In genomic region chr16:87464691-87465300, GRCh38 we compare ENCODE assay signal across 1 cellular context.
A peak's percentile ranks its signal among the peaks of the same experiment; 100 is the strongest.
TF ChIP-seq lines count a peak whose summit lies in the region.

No MANE protein-coding gene starts in this region.

TF ChIP-seq in K562, 482 proteins besides CTCF, POLR2A, EP300 and RAD21 (continued from another document and continues in another):
- TF ChIP-seq MGA (IDR thresholded peaks at IDR 0.05): peak; percentile 68
- TF ChIP-seq ZNF324 (CRISPR knock-in tag; IDR thresholded peaks at IDR 0.05): 0 out of 2 replicates have a peak, but pooled peaks have one; percentile 7
- TF ChIP-seq ERF (CRISPR knock-in tag; IDR thresholded peaks at IDR 0.05): 0 out of 2 replicates have a peak, but pooled peaks have one; percentile 61
- TF ChIP-seq MYC (IDR thresholded peaks at IDR 0.05; ENCODE audit: low read depth, low read length): peak; percentile 47; the same call in 1 of the 2 replicates
- no peak for TF ChIP-seq MYC (CRISPR knock-in tag; IDR thresholded peaks at IDR 0.05; ENCODE audit: borderline replicate concordance, low read depth)
- no peak for TF ChIP-seq NR2F6 (CRISPR knock-in tag; IDR thresholded peaks at IDR 0.05)
- no peak for TF ChIP-seq KHSRP (IDR thresholded peaks at IDR 0.05)
- no peak for TF ChIP-seq CBX3 (IDR thresholded peaks at IDR 0.05; ENCODE audit: borderline replicate concordance in 1 of 2, low read length in 2 of 2)
- TF ChIP-seq MTA2 (IDR thresholded peaks at IDR 0.05; ENCODE audit: low read depth): no peak
- TF ChIP-seq MEF2A (IDR thresholded peaks at IDR 0.05; ENCODE audit: control insufficient read depth, low read depth, low read length): peak; percentile 62; the same call in 1 of the 2 replicates
- TF ChIP-seq JUN (IDR thresholded peaks at IDR 0.05; ENCODE audit: borderline replicate concordance, low read depth, low read length): peak; percentile 82; the same call in 1 of the 2 replicates
- no peak for TF ChIP-seq JUN (CRISPR knock-in tag; IDR thresholded peaks at IDR 0.05; ENCODE audit: borderline replicate concordance)
- TF ChIP-seq POLR3A (IDR thresholded peaks at IDR 0.05; ENCODE audit: borderline replicate concordance, extremely low read depth, insufficient read depth, insufficient read length): no peak
- peak; percentile 59 for TF ChIP-seq CREM (IDR thresholded peaks at IDR 0.05; ENCODE audit: low read depth)
- TF ChIP-seq TFAP4 (CRISPR knock-in tag; IDR thresholded peaks at IDR 0.05; ENCODE audit: borderline replicate concordance): peak; percentile 70
- TF ChIP-seq ZNF318 (IDR thresholded peaks at IDR 0.05; ENCODE audit: borderline replicate concordance in 1 of 2, low read depth in 1 of 2): peak in 1 of 2 experiments; percentile 91; a peak in 2 of 4 replicates
- no peak for TF ChIP-seq BRCA1 (IDR thresholded peaks at IDR 0.05)
- 0 out of 2 replicates have a peak, but pooled peaks have one; percentile 41 for TF ChIP-seq BRCA1 (CRISPR knock-in tag; IDR thresholded peaks at IDR 0.05)
- TF ChIP-seq ATF3 (IDR thresholded peaks at IDR 0.05): peak; percentile 88
- TF ChIP-seq ATF3 (CRISPR knock-in tag; conservative IDR thresholded peaks at IDR 0.05): no peak
- TF ChIP-seq FOXJ2 (tag; IDR thresholded peaks at IDR 0.05): peak; percentile 91
- TF ChIP-seq MCM3 (IDR thresholded peaks at IDR 0.05): no peak
- 0 out of 2 replicates have a peak, but pooled peaks have one; percentile 53 for TF ChIP-seq KAT7 (CRISPR knock-in tag; IDR thresholded peaks at IDR 0.05; ENCODE audit: borderline replicate concordance)
- no peak for TF ChIP-seq XRCC3 (IDR thresholded peaks at IDR 0.05)
- TF ChIP-seq RBBP5 (IDR thresholded peaks at IDR 0.05; ENCODE audit: borderline replicate concordance, insufficient read depth, low read length, poor library complexity, severe bottlenecking): peak; percentile 26
- TF ChIP-seq L3MBTL2 (IDR thresholded peaks at IDR 0.05): peak; percentile 59; the same call in 1 of the 2 replicates
- peak; percentile 47 to 82; a peak in 2 of 4 replicates for TF ChIP-seq FOXA3 (CRISPR knock-in tag; conservative IDR thresholded peaks at IDR 0.05 in 1 of 2, IDR thresholded peaks at IDR 0.05 in 1 of 2)
- TF ChIP-seq ARID1B (IDR thresholded peaks at IDR 0.05): peak; percentile 20; the same call in 1 of the 2 replicates
- TF ChIP-seq MNT (conservative IDR thresholded peaks at IDR 0.05): peak; percentile 46 to 69; a peak in 3 of 4 replicates
- 0 out of 2 replicates have a peak, but pooled peaks have one; percentile 20 for TF ChIP-seq MTA1 (IDR thresholded peaks at IDR 0.05; ENCODE audit: borderline replicate concordance)
- TF ChIP-seq ATF7 (IDR thresholded peaks at IDR 0.05): peak; percentile 12; the same call in 1 of the 2 replicates
- TF ChIP-seq GABPB1 (CRISPR knock-in tag; IDR thresholded peaks at IDR 0.05): 0 out of 2 replicates have a peak, but pooled peaks have one; percentile 23
- 0 out of 2 replicates have a peak, but pooled peaks have one; percentile 30 for TF ChIP-seq ZNF354B (CRISPR knock-in tag; IDR thresholded peaks at IDR 0.05)
